Comparison of ENCODE assay signal across 32 cellular contexts in genomic region chr21:34782666-34783365, GRCh38.
DNase-seq lines count a peak whose midpoint lies in the region; ATAC-seq, FAIRE-seq and TF ChIP-seq lines count a peak whose summit lies in the region.
"Had no signal": no experiment of that assay in that cellular context is flagged by ENCODE, and none has a peak within 500 bp of the region (broad histone marks: within the 10 kb centered on the region; RNA-seq: fewer than 3 reads in every experiment).

No MANE protein-coding gene starts in this region.

- no peak for ATAC-seq in activated naive CD8-positive, alpha-beta T cell treated with anti-CD3 and anti-CD28 coated beads, Interleukin-2, amount 50 U/mL, for 24 hours
- no peak for ATAC-seq in stimulated activated effector memory CD8-positive, alpha-beta T cell treated with anti-CD3 and anti-CD28 coated beads, Interleukin-12 subunit alpha, Interleukin-12 subunit beta, amount 100 ng/mL, for 72 hours
- no peak for ATAC-seq in CD8-positive, alpha-beta T cell
- ATAC-seq: activated naive CD4-positive, alpha-beta T cell treated with anti-CD3 and anti-CD28 coated beads, Interleukin-2, amount 50 U/mL, for 72 hours had no signal

- H3K36me3 Mint-ChIP-seq in activated naive CD8-positive, alpha-beta T cell treated with anti-CD3 and anti-CD28 coated beads for 36 hours: no peaks in the 10 kb centered on the region
- H3K36me3 Mint-ChIP-seq in activated naive CD8-positive, alpha-beta T cell treated with anti-CD3 and anti-CD28 coated beads, Interleukin-2, amount 50 U/mL, for 24 hours (ENCODE audit: low read depth): peaks cover 2% of the 10 kb centered on the region
- peaks cover 12% of the 10 kb centered on the region for H3K36me3 Mint-ChIP-seq in stimulated activated effector memory CD8-positive, alpha-beta T cell treated with anti-CD3 and anti-CD28 coated beads, Interleukin-12 subunit alpha, Interleukin-12 subunit beta, amount 100 ng/mL, for 72 hours
- no peaks in the 10 kb centered on the region for H3K36me3 Mint-ChIP-seq in CD8-positive, alpha-beta T cell
- H3K36me3 Mint-ChIP-seq: activated naive CD4-positive, alpha-beta T cell treated with anti-CD3 and anti-CD28 coated beads, Interleukin-2, amount 50 U/mL, for 72 hours had no signal

- no peak overlapping the region for H3K4me3 ChIP-seq in CD8-positive, alpha-beta T cell (ENCODE audit: low read depth, low read length)
- H3K4me3 ChIP-seq: cardiac muscle cell, SJCRH30, suprapubic skin had no signal

- no peak for TF ChIP-seq CTCF in CD8-positive, alpha-beta T cell (IDR thresholded peaks at IDR 0.05)

- no peak overlapping the region for H3K4me3 Mint-ChIP-seq in activated naive CD8-positive, alpha-beta T cell treated with anti-CD3 and anti-CD28 coated beads for 36 hours
- H3K4me3 Mint-ChIP-seq in activated naive CD8-positive, alpha-beta T cell treated with anti-CD3 and anti-CD28 coated beads, Interleukin-2, amount 50 U/mL, for 24 hours: no peak overlapping the region
- no peak overlapping the region for H3K4me3 Mint-ChIP-seq in stimulated activated effector memory CD8-positive, alpha-beta T cell treated with anti-CD3 and anti-CD28 coated beads, Interleukin-12 subunit alpha, Interleukin-12 subunit beta, amount 100 ng/mL, for 72 hours
- H3K4me3 Mint-ChIP-seq in CD8-positive, alpha-beta T cell: no peak overlapping the region
- H3K4me3 Mint-ChIP-seq: activated CD4-positive, alpha-beta T cell treated with anti-CD3 and anti-CD28 coated beads, Interleukin-2, amount 10 ng/mL, durations not matched to agents 24 days and 14 days had no signal

- intact Hi-C loops in CD8-positive, alpha-beta T cell (cut with DNase I, micrococcal nuclease): no loop called here

- peaks cover 8% of the 10 kb centered on the region for H3K4me1 Mint-ChIP-seq in activated naive CD8-positive, alpha-beta T cell treated with anti-CD3 and anti-CD28 coated beads for 36 hours
- H3K4me1 Mint-ChIP-seq in activated naive CD8-positive, alpha-beta T cell treated with anti-CD3 and anti-CD28 coated beads, Interleukin-2, amount 50 U/mL, for 24 hours: peaks cover 7% of the 10 kb centered on the region
- peaks cover 18% of the 10 kb centered on the region for H3K4me1 Mint-ChIP-seq in stimulated activated effector memory CD8-positive, alpha-beta T cell treated with anti-CD3 and anti-CD28 coated beads, Interleukin-12 subunit alpha, Interleukin-12 subunit beta, amount 100 ng/mL, for 72 hours
- H3K4me1 Mint-ChIP-seq in CD8-positive, alpha-beta T cell (ENCODE audit: low read depth): no peaks in the 10 kb centered on the region
- H3K4me1 Mint-ChIP-seq: activated CD4-positive, alpha-beta T cell treated with anti-CD3 and anti-CD28 coated beads, Interleukin-2, amount 10 ng/mL, durations not matched to agents 24 days and 14 days had no signal

- H3K27ac Mint-ChIP-seq in activated naive CD8-positive, alpha-beta T cell treated with anti-CD3 and anti-CD28 coated beads for 36 hours: peak overlapping the region; percentile 17
- H3K27ac Mint-ChIP-seq in activated naive CD8-positive, alpha-beta T cell treated with anti-CD3 and anti-CD28 coated beads, Interleukin-2, amount 50 U/mL, for 24 hours: no peak overlapping the region
- peak overlapping the region; percentile 15 for H3K27ac Mint-ChIP-seq in stimulated activated effector memory CD8-positive, alpha-beta T cell treated with anti-CD3 and anti-CD28 coated beads, Interleukin-12 subunit alpha, Interleukin-12 subunit beta, amount 100 ng/mL, for 72 hours
- no peak overlapping the region for H3K27ac Mint-ChIP-seq in CD8-positive, alpha-beta T cell
- H3K27ac Mint-ChIP-seq: activated CD4-positive, alpha-beta T cell treated with anti-CD3 and anti-CD28 coated beads, Interleukin-2, amount 10 ng/mL, durations not matched to agents 24 days and 14 days; activated naive CD4-positive, alpha-beta T cell treated with anti-CD3 and anti-CD28 coated beads, Interleukin-2, amount 50 U/mL, for 72 hours had no signal

- CTCF ChIA-PET in CD8-positive, alpha-beta T cell (lab: Charles Lee): no interaction called here

- no peaks in the 10 kb centered on the region for H3K9me3 Mint-ChIP-seq in activated naive CD8-positive, alpha-beta T cell treated with anti-CD3 and anti-CD28 coated beads for 36 hours
- no peaks in the 10 kb centered on the region for H3K9me3 Mint-ChIP-seq in activated naive CD8-positive, alpha-beta T cell treated with anti-CD3 and anti-CD28 coated beads, Interleukin-2, amount 50 U/mL, for 24 hours
- H3K9me3 Mint-ChIP-seq in stimulated activated effector memory CD8-positive, alpha-beta T cell treated with anti-CD3 and anti-CD28 coated beads, Interleukin-12 subunit alpha, Interleukin-12 subunit beta, amount 100 ng/mL, for 72 hours: peaks cover 3% of the 10 kb centered on the region
- H3K9me3 Mint-ChIP-seq in CD8-positive, alpha-beta T cell: no peaks in the 10 kb centered on the region

- H3K9me3 ChIP-seq in CD8-positive, alpha-beta T cell (ENCODE audit: low read length): no peaks in the 10 kb centered on the region
- H3K9me3 ChIP-seq: SJCRH30, suprapubic skin had no signal

- no peak for DNase-seq in activated naive CD8-positive, alpha-beta T cell treated with anti-CD3 and anti-CD28 coated beads for 36 hours
- no peak for DNase-seq in activated naive CD8-positive, alpha-beta T cell treated with anti-CD3 and anti-CD28 coated beads, Interleukin-2, amount 50 U/mL, for 24 hours
- peak; percentile 30 for DNase-seq in RCC 7860 (ENCODE audit: low spot score)
- DNase-seq in inferior parietal cortex (ENCODE audit: extremely low spot score): peak; percentile 5
- DNase-seq in stimulated activated effector memory CD8-positive, alpha-beta T cell treated with anti-CD3 and anti-CD28 coated beads, Interleukin-12 subunit alpha, Interleukin-12 subunit beta, amount 100 ng/mL, for 72 hours (ENCODE audit: low spot score in 2 of 2): no peak
- DNase-seq in NCI-H1417 treated with DMSO at 0.1 percent for 48 hours (lab: John Stamatoyannopoulos, UW): no peak
- DNase-seq in CD8-positive, alpha-beta T cell: no peak
- no peak for DNase-seq in GM19239 (ENCODE audit: insufficient read length, low spot score)
- DNase-seq: 8988T; activated CD4-positive, alpha-beta T cell treated with anti-CD3 and anti-CD28 coated beads, Interleukin-2, amount 10 ng/mL, durations not matched to agents 24 days and 14 days; activated effector memory CD4-positive, alpha-beta T cell treated with Interleukin-2 at 50 U/mL for 16 hours; activated T-cell treated with anti-CD3 and anti-CD28 coated beads, Interleukin-2, amount 50 U/mL, for 1 hour; aorta; effector CD8-positive, alpha-beta T cell; erythroblast; glutamatergic neuron; GOT3; KBM-7; NCI-H1092 treated with DMSO at 0.1 percent for 48 hours; NCI-H1930; NCI-H2227 treated with DMSO at 0.1 percent for 48 hours; NCI-H748 treated with DMSO at 0.1 percent for 48 hours; SJCRH30; stimulated activated CD4-positive, alpha-beta T cell treated with anti-CD3 and anti-CD28 coated beads, Interleukin-15, amount 100 ng/mL, for 24 hours; stimulated activated naive CD4-positive, alpha-beta T cell; T1000 had no signal

- H3K27ac ChIP-seq in CD8-positive, alpha-beta T cell (ENCODE audit: low read depth, low read length): no peak overlapping the region
- H3K27ac ChIP-seq: cardiac muscle cell, SJCRH30, suprapubic skin had no signal

- no peaks in the 10 kb centered on the region for H3K27me3 ChIP-seq in CD8-positive, alpha-beta T cell (ENCODE audit: insufficient read depth, low read length)
- H3K27me3 ChIP-seq: cardiac muscle cell, SJCRH30, suprapubic skin had no signal

- H3K4me1 ChIP-seq in CD8-positive, alpha-beta T cell (ENCODE audit: insufficient read depth, low read length): no peaks in the 10 kb centered on the region
- H3K4me1 ChIP-seq: SJCRH30, suprapubic skin had no signal

- FAIRE-seq in RCC 7860 (lab: Jason Lieb, UNC) (no peak), GM19239 (lab: Jason Lieb, UNC) (no peak)
- FAIRE-seq: colon, GM18507, islet of Langerhans had no signal

- POLR2A ChIA-PET in CD8-positive, alpha-beta T cell (lab: Charles Lee): no interaction called here

- no peaks in the 10 kb centered on the region for H3K27me3 Mint-ChIP-seq in activated naive CD8-positive, alpha-beta T cell treated with anti-CD3 and anti-CD28 coated beads for 36 hours
- peaks cover 3% of the 10 kb centered on the region for H3K27me3 Mint-ChIP-seq in activated naive CD8-positive, alpha-beta T cell treated with anti-CD3 and anti-CD28 coated beads, Interleukin-2, amount 50 U/mL, for 24 hours
- peaks cover 5% of the 10 kb centered on the region for H3K27me3 Mint-ChIP-seq in CD8-positive, alpha-beta T cell (ENCODE audit: low read depth)
- H3K27me3 Mint-ChIP-seq: activated CD4-positive, alpha-beta T cell treated with anti-CD3 and anti-CD28 coated beads, Interleukin-2, amount 10 ng/mL, durations not matched to agents 24 days and 14 days had no signal

- H3K36me3 ChIP-seq in CD8-positive, alpha-beta T cell (ENCODE audit: insufficient read depth, low read length): no peaks in the 10 kb centered on the region
- H3K36me3 ChIP-seq: cardiac muscle cell, suprapubic skin had no signal

Comparison
In these comparisons a context has a peak if more than half of its experiments do, and no peak if none do; other contexts are left out.
1. H3K27ac Mint-ChIP-seq: peak in activated naive CD8-positive, alpha-beta T cell treated with anti-CD3 and anti-CD28 coated beads for 36 hours (single experiment) and stimulated activated effector memory CD8-positive, alpha-beta T cell treated with anti-CD3 and anti-CD28 coated beads, Interleukin-12 subunit alpha, Interleukin-12 subunit beta, amount 100 ng/mL, for 72 hours (single experiment); none in activated naive CD8-positive, alpha-beta T cell treated with anti-CD3 and anti-CD28 coated beads, Interleukin-2, amount 50 U/mL, for 24 hours (single experiment) and CD8-positive, alpha-beta T cell (single experiment).
2. DNase-seq: peak in RCC 7860 (single experiment) and inferior parietal cortex (single experiment); none in activated naive CD8-positive, alpha-beta T cell treated with anti-CD3 and anti-CD28 coated beads for 36 hours (single experiment), activated naive CD8-positive, alpha-beta T cell treated with anti-CD3 and anti-CD28 coated beads, Interleukin-2, amount 50 U/mL, for 24 hours (single experiment), stimulated activated effector memory CD8-positive, alpha-beta T cell treated with anti-CD3 and anti-CD28 coated beads, Interleukin-12 subunit alpha, Interleukin-12 subunit beta, amount 100 ng/mL, for 72 hours (0 of 2), NCI-H1417 treated with DMSO at 0.1 percent for 48 hours (single experiment), CD8-positive, alpha-beta T cell (0 of 7) and GM19239 (single experiment).